In the genomic region with DNA sequence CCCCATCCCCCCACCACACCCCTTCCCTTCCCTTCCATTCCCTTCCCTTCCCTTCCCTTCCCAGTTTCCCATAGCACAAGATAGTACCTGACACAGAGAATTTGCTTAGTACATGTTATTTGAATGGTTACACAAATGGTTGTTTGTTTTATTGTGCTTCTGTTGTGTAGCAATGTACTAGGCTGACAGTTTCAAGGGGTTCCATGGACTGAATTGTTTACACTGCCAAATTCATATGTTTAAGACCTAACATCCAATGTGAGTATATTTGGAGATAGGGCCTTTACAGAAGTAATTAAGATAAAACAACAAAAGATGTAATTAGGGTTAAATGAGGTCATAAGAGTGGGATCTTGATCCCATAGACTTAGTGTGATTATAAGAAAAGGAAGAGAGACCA, we compare ENCODE assay signal across 13 cellular contexts.
DNase-seq lines count a peak whose midpoint lies in the region; ATAC-seq and TF ChIP-seq lines count a peak whose summit lies in the region.
"Had no signal": no experiment of that assay in that cellular context is flagged by ENCODE, and none has a peak within 500 bp of the region (broad histone marks: within the 10 kb centered on the region; RNA-seq: fewer than 3 reads in every experiment).

No MANE protein-coding gene starts in this region.

- dilution Hi-C loops in IMR-90 (cut with HindIII; ENCODE audit: low sequenced_read_pairs, unreplicated experiment), result no loop called here

- no peak for DNase-seq in IMR-90
- DNase-seq in NCI-H526 treated with DMSO at 0.1 percent for 48 hours (lab: John Stamatoyannopoulos, UW), result peak; percentile 73
- DNase-seq in glutamatergic neuron, result no peak
- no peak for DNase-seq in stimulated activated CD4-positive, alpha-beta T cell treated with anti-CD3 and anti-CD28 coated beads, Interleukin-15, amount 100 ng/mL, for 24 hours
- DNase-seq in activated CD8-positive, alpha-beta memory T cell treated with anti-CD3 and anti-CD28 coated beads for 24 hours, result no peak
- DNase-seq: C1 segment of cervical spinal cord; Calu3; CD4-positive, alpha-beta memory T cell; COR-L47; DND-41; GOT3 had no signal

- H4K20me1 ChIP-seq in IMR-90 (ENCODE audit: insufficient read depth, low read length), result no peaks in the 10 kb centered on the region

- in situ Hi-C loops in IMR-90 (cut with MboI; ENCODE audit: low sequenced_read_pairs), result no loop called here

- intact Hi-C loops in IMR-90 (cut with micrococcal nuclease), result no loop called here

- no peaks in the 10 kb centered on the region for H3K4me1 ChIP-seq in IMR-90 (ENCODE audit: control insufficient read depth, insufficient read depth, low read length)
- H3K4me1 ChIP-seq: HAP-1 had no signal

- H3K4me3 Mint-ChIP-seq in glutamatergic neuron (ENCODE audit: unreplicated experiment), result no peak overlapping the region
- H3K4me3 Mint-ChIP-seq: CD4-positive, alpha-beta memory T cell had no signal

- no peak overlapping the region for H4K91ac ChIP-seq in IMR-90 (ENCODE audit: insufficient read depth, low read depth, low read length)

- H3K27me3 ChIP-seq in IMR-90 (ENCODE audit: control insufficient read depth, insufficient read depth, low read length), result no peaks in the 10 kb centered on the region

- CTCF ChIA-PET in IMR-90 (lab: Yijun Ruan, JAX), result no interaction called here

- H3K27ac ChIP-seq in IMR-90 (ENCODE audit: insufficient read depth, low read length), result no peak overlapping the region

- H2BK15ac ChIP-seq in IMR-90 (ENCODE audit: low read depth, low read length), result no peak overlapping the region

- peaks cover 10% of the 10 kb centered on the region for H3K36me3 Mint-ChIP-seq in glutamatergic neuron (ENCODE audit: unreplicated experiment)
- H3K36me3 Mint-ChIP-seq: CD4-positive, alpha-beta memory T cell had no signal

- H2AK9ac ChIP-seq in IMR-90 (replicated peaks; ENCODE audit: low read depth, low read length, poor library complexity), result no peak overlapping the region

- H3K14ac ChIP-seq in IMR-90 (replicated peaks; ENCODE audit: low read depth, low read length), result no peak overlapping the region

- H3K4me3 ChIP-seq in IMR-90 (ENCODE audit: insufficient read depth, low read depth, low read length), result no peak overlapping the region
- H3K4me3 ChIP-seq: HAP-1 had no signal

- no peak overlapping the region for H4K8ac ChIP-seq in IMR-90 (ENCODE audit: low read depth in 2 of 2, low read length in 2 of 2)

- H3K56ac ChIP-seq in IMR-90 (ENCODE audit: extremely low read depth, insufficient read depth, low read length), result no peak overlapping the region

- H3K9me3 Mint-ChIP-seq in glutamatergic neuron (ENCODE audit: unreplicated experiment), result peaks cover 9% of the 10 kb centered on the region

- H3K18ac ChIP-seq in IMR-90 (ENCODE audit: low read depth, low read length), result no peak overlapping the region

- no peak overlapping the region for H3K9ac ChIP-seq in IMR-90 (ENCODE audit: low read depth, low read length)

- no peaks in the 10 kb centered on the region for H3K9me1 ChIP-seq in IMR-90 (ENCODE audit: insufficient read depth, low read length)

- no peaks in the 10 kb centered on the region for H3K79me1 ChIP-seq in IMR-90 (ENCODE audit: low read depth in 1 of 2, low read length in 2 of 2)

- POLR2A ChIA-PET in IMR-90 (lab: Charles Lee; ENCODE audit: unreplicated experiment), result no interaction called here

- ATAC-seq in IMR-90 (ENCODE audit: low read depth) (no peak), GM21528 (IDR thresholded peaks at IDR 0.05; ENCODE audit: low FRiP score, unreplicated experiment) (no peak)

- no peaks in the 10 kb centered on the region for H3K9me3 ChIP-seq in IMR-90 (ENCODE audit: control insufficient read depth, insufficient read depth, low read length)
- H3K9me3 ChIP-seq: HAP-1 had no signal

- no peaks in the 10 kb centered on the region for H3K36me3 ChIP-seq in IMR-90 (ENCODE audit: control insufficient read depth, insufficient read depth, low read length)
- H3K36me3 ChIP-seq: HAP-1 had no signal

- H2BK20ac ChIP-seq in IMR-90 (ENCODE audit: low read depth, low read length), result no peak overlapping the region

- no peak overlapping the region for H2BK120ac ChIP-seq in IMR-90 (ENCODE audit: low read depth, low read length)

- H3K27ac Mint-ChIP-seq in glutamatergic neuron (ENCODE audit: unreplicated experiment), result peak overlapping the region; percentile 9
- H3K27ac Mint-ChIP-seq: CD4-positive, alpha-beta memory T cell had no signal

- peaks cover 3% of the 10 kb centered on the region for H3K27me3 Mint-ChIP-seq in glutamatergic neuron (ENCODE audit: unreplicated experiment)
- H3K27me3 Mint-ChIP-seq: CD4-positive, alpha-beta memory T cell had no signal

- no peak for TF ChIP-seq CTCF in IMR-90 (conservative IDR thresholded peaks at IDR 0.05; ENCODE audit: low read depth, low read length)
- TF ChIP-seq CTCF in glutamatergic neuron (IDR thresholded peaks at IDR 0.05; ENCODE audit: partially characterized antibody, unreplicated experiment), result no peak

- no peak overlapping the region for H2AK5ac ChIP-seq in IMR-90 (ENCODE audit: low read depth, low read length)

- H3K4ac ChIP-seq in IMR-90 (ENCODE audit: low read depth, low read length), result no peak overlapping the region

- no peak overlapping the region for H3K23ac ChIP-seq in IMR-90 (ENCODE audit: low read depth, low read length)

- no peak for TF ChIP-seq POLR2A in IMR-90 (IDR thresholded peaks at IDR 0.05; ENCODE audit: low read depth, low read length)

- H3K4me1 Mint-ChIP-seq in glutamatergic neuron (ENCODE audit: low read depth, unreplicated experiment), result no peaks in the 10 kb centered on the region
- H3K4me1 Mint-ChIP-seq: CD4-positive, alpha-beta memory T cell had no signal

- H2AFZ ChIP-seq in IMR-90 (replicated peaks; ENCODE audit: low read length, poor library complexity), result no peak overlapping the region

- no peak overlapping the region for H4K5ac ChIP-seq in IMR-90 (ENCODE audit: low read depth, low read length)

- BruUV-seq in IMR-90 (replicated peaks; lab: Mats Ljungman, UMichigan), result no TSS peak

- TF ChIP-seq RAD21 in IMR-90 (IDR thresholded peaks at IDR 0.05; ENCODE audit: low read length), result no peak

- H3K4me2 ChIP-seq in IMR-90 (ENCODE audit: low read depth, low read length), result no peak overlapping the region

- peak overlapping the region; percentile 58 for H2BK5ac ChIP-seq in IMR-90 (ENCODE audit: low read depth, low read length, poor library complexity, severe bottlenecking)

TF ChIP-seq in IMR-90, 13 proteins besides CTCF, POLR2A, EP300 and RAD21:
- TF ChIP-seq, protein P1, sequence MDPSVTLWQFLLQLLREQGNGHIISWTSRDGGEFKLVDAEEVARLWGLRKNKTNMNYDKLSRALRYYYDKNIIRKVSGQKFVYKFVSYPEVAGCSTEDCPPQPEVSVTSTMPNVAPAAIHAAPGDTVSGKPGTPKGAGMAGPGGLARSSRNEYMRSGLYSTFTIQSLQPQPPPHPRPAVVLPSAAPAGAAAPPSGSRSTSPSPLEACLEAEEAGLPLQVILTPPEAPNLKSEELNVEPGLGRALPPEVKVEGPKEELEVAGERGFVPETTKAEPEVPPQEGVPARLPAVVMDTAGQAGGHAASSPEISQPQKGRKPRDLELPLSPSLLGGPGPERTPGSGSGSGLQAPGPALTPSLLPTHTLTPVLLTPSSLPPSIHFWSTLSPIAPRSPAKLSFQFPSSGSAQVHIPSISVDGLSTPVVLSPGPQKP (IDR thresholded peaks at IDR 0.05; ENCODE audit: borderline replicate concordance, low read depth, low read length), result no peak
- TF ChIP-seq RCOR1 (IDR thresholded peaks at IDR 0.05; ENCODE audit: insufficient replicate concordance, low read length) (no peak), MXI1 (IDR thresholded peaks at IDR 0.05; ENCODE audit: borderline replicate concordance, low read depth, low read length) (no peak), MAZ (IDR thresholded peaks at IDR 0.05; ENCODE audit: borderline replicate concordance, low read depth, low read length) (no peak), SMC3 (IDR thresholded peaks at IDR 0.05; ENCODE audit: low read depth, low read length) (no peak), NFE2L2 (IDR thresholded peaks at IDR 0.05; ENCODE audit: low read depth, low read length) (no peak), CEBPB (IDR thresholded peaks at IDR 0.05; ENCODE audit: low read depth, low read length) (no peak), FOS (IDR thresholded peaks at IDR 0.05; ENCODE audit: low read depth, low read length) (no peak)
- TF ChIP-seq, protein P2, sequence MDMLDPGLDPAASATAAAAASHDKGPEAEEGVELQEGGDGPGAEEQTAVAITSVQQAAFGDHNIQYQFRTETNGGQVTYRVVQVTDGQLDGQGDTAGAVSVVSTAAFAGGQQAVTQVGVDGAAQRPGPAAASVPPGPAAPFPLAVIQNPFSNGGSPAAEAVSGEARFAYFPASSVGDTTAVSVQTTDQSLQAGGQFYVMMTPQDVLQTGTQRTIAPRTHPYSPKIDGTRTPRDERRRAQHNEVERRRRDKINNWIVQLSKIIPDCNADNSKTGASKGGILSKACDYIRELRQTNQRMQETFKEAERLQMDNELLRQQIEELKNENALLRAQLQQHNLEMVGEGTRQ (IDR thresholded peaks at IDR 0.05; ENCODE audit: low read depth, low read length), result no peak
